In the genomic region with DNA sequence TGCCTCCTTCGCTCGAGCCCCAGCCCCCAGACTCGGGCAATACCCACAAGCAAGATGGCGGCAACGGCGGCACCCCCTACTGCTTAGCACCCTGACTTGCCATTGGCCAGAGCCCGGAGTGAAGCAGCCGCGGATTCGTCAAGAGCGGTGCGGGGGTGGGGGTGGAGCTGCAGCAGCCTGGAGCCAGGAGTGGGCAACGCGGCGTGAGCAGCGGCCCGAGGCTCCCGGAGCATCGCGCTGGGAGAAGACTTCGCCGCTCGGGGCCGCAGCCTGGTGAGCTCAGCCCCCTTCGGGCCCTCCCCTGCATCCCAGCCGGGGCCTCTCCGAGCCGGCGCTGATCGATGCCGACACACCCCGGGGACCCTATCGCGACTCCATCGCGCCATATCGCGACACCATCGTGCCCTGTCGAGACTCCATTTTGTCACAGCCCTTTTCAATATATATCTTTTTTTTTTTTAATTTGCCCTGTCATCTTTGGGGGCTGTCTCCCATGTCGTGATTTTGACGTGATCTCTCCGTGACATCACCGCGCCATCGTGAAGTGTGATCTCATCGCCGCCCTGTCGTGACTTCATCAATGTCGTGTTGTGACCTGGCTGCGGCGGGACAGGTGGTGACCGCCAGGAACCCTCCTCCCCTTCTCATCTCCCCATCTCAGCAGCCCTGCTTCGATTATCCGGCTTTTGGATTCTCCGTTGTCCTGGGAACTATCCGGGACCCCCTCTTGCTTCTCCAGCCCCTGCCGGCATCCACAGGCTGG, we compare ENCODE assay signal across 8 cellular contexts. TPM values are rescaled to one million over a fixed set of nuclear protein-coding genes. Genes with fewer than 3 reads are reported as not detected.
DNase-seq lines count a peak whose midpoint lies in the region; ATAC-seq, FAIRE-seq and TF ChIP-seq lines count a peak whose summit lies in the region.

A gene with protein sequence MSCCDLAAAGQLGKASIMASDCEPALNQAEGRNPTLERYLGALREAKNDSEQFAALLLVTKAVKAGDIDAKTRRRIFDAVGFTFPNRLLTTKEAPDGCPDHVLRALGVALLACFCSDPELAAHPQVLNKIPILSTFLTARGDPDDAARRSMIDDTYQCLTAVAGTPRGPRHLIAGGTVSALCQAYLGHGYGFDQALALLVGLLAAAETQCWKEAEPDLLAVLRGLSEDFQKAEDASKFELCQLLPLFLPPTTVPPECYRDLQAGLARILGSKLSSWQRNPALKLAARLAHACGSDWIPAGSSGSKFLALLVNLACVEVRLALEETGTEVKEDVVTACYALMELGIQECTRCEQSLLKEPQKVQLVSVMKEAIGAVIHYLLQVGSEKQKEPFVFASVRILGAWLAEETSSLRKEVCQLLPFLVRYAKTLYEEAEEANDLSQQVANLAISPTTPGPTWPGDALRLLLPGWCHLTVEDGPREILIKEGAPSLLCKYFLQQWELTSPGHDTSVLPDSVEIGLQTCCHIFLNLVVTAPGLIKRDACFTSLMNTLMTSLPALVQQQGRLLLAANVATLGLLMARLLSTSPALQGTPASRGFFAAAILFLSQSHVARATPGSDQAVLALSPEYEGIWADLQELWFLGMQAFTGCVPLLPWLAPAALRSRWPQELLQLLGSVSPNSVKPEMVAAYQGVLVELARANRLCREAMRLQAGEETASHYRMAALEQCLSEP (plus strand): TSS at position 189 of the 763 bp plus-strand sequence. CDS start 392 bp downstream, at position 581.

- TF ChIP-seq CTCF in AG10803 (conservative IDR thresholded peaks at IDR 0.05; ENCODE audit: low read length) (no peak), kidney (IDR thresholded peaks at IDR 0.05; ENCODE audit: borderline replicate concordance, extremely low read depth, insufficient read depth) (no peak)

- DNase-seq in AG10803 (ENCODE audit: low read depth) (peak; percentile 97), NCI-H510A (lab: John Stamatoyannopoulos, UW) (peak; percentile 100), cerebellum (ENCODE audit: low spot score) (peak; percentile 96), kidney (peak; percentile 99)
- peak; percentile 92 for DNase-seq in activated CD4-positive, alpha-beta T cell treated with anti-CD3 and anti-CD28 coated beads for 1 hour
- peak; percentile 98 for DNase-seq in stimulated activated CD4-positive, alpha-beta T cell treated with anti-CD3 and anti-CD28 coated beads, Interleukin-15, amount 100 ng/mL, for 24 hours

- H3K9ac ChIP-seq in kidney (ENCODE audit: low read length in 2 of 2), result peak within 1 kb of the TSS; percentile 84 to 85

- intact Hi-C loops in kidney (cut with DNase I), result no loop called here

- peaks cover 3 to 10% of the 10 kb centered on the region in 2 donors for H3K36me3 ChIP-seq in kidney (ENCODE audit: control insufficient read depth in 1 of 2, insufficient read depth in 2 of 2, low read length in 2 of 2)

- ATAC-seq in GM19043 (IDR thresholded peaks at IDR 0.05; ENCODE audit: low read depth, unreplicated experiment) (peak; percentile 86), HG03378 (IDR thresholded peaks at IDR 0.05; ENCODE audit: unreplicated experiment) (peak; percentile 66)

- FAIRE-seq in kidney (lab: Jason Lieb, UNC), result no peak

- peaks cover 18 to 19% of the 10 kb centered on the region in 2 donors for H3K4me1 ChIP-seq in kidney (ENCODE audit: control insufficient read depth in 1 of 2, insufficient read depth in 1 of 2, low read depth in 1 of 2, low read length in 2 of 2)

- H3K4me3 ChIP-seq in AG10803 (ENCODE audit: low read length), result peak within 1 kb of the TSS; percentile 97
- peak within 1 kb of the TSS; percentile 64 to 92 for H3K4me3 ChIP-seq in kidney (ENCODE audit: low read length in 2 of 2)

- H3K27ac ChIP-seq in kidney (ENCODE audit: low read depth in 2 of 2, low read length in 2 of 2), result peak within 1 kb of the TSS; percentile 94 to 95

- H3K9me3 ChIP-seq in kidney (ENCODE audit: control insufficient read depth in 1 of 2, low read length in 2 of 2), result no peaks in the 10 kb centered on the region

RNA-seq across cellular contexts. Expression of the gene that starts here (rescaled TPM):
- total RNA-seq in cerebellum (40.7 TPM), kidney (22.4 TPM)
- polyA plus RNA-seq in kidney (ENCODE audit: insufficient read depth, low read depth, low replicate concordance), result 14.3 TPM

Comparison
In these comparisons a context has a peak if more than half of its experiments do, and no peak if none do; other contexts are left out.
1. Peak in every context shown above with its lines: DNase-seq, ATAC-seq, H3K4me3 ChIP-seq and H3K27ac ChIP-seq.